9 cellular contexts compared by ENCODE assay signal in genomic region chr3:36891651-36892268, GRCh38. TPM values are rescaled to one million over a fixed set of nuclear protein-coding genes. Genes with fewer than 3 reads are reported as not detected.
DNase-seq lines count a peak whose midpoint lies in the region; ATAC-seq and TF ChIP-seq lines count a peak whose summit lies in the region.
"Had no signal": no experiment of that assay in that cellular context is flagged by ENCODE, and none has a peak within 500 bp of the region (broad histone marks: within the 10 kb centered on the region; RNA-seq: fewer than 3 reads in every experiment).

No MANE protein-coding gene starts in this region.

- H3K27ac Mint-ChIP-seq in endodermal cell: no peak overlapping the region

- peaks cover 18% of the 10 kb centered on the region for H3K79me2 ChIP-seq in DOHH2 (ENCODE audit: control insufficient read depth, low read length)

- DNase-seq in endodermal cell (peak; percentile 69), GM13977 (ENCODE audit: low spot score) (no peak), NCI-H510A treated with DMSO at 0.1 percent for 48 hours (lab: John Stamatoyannopoulos, UW) (no peak), DMS114 treated with DMSO at 0.1 percent for 48 hours (lab: John Stamatoyannopoulos, UW; ENCODE audit: unreplicated experiment) (no peak)
- DNase-seq in stimulated activated CD8-positive, alpha-beta memory T cell treated with anti-CD3 and anti-CD28 coated beads, Interleukin-4, amount 100 ng/mL, for 48 hours: no peak
- DNase-seq: islet precursor cell had no signal

- in situ Hi-C loops in GM13977 (cut with MboI; ENCODE audit: low pct_unique_long_range_greater_than_20kb, low sequenced_read_pairs, unreplicated experiment): no loop called here

- H3K9ac ChIP-seq in endodermal cell (ENCODE audit: extremely low read depth, low read length, poor library complexity, severe bottlenecking): no peak overlapping the region

- H3K27me3 ChIP-seq in DOHH2 (ENCODE audit: control insufficient read depth, low read length) (no peaks in the 10 kb centered on the region), endodermal cell (ENCODE audit: control insufficient read depth, insufficient read depth, low read length, poor library complexity, severe bottlenecking) (no peaks in the 10 kb centered on the region)

- H3K4me2 ChIP-seq in DOHH2 (ENCODE audit: low read length): peak overlapping the region; percentile 69

- H3K36me3 Mint-ChIP-seq in endodermal cell (ENCODE audit: low read depth): no peaks in the 10 kb centered on the region

- 67 to 79% methylated on average over 4 to 6 of the region's 6 CpGs for WGBS in endodermal cell (ENCODE audit: insufficient coverage in 1 of 2, insufficient read length in 1 of 2), 2 experiments

- H3K9me2 ChIP-seq in DOHH2 (replicated peaks; ENCODE audit: control insufficient read depth, low read length): no peaks in the 10 kb centered on the region

- H3K9me3 ChIP-seq in DOHH2 (ENCODE audit: control insufficient read depth, insufficient read depth, low read length) (no peaks in the 10 kb centered on the region), endodermal cell (ENCODE audit: control insufficient read depth, low read length) (no peaks in the 10 kb centered on the region)

- no peaks in the 10 kb centered on the region for H3K27me3 Mint-ChIP-seq in endodermal cell (ENCODE audit: insufficient read depth)

- H4K20me1 ChIP-seq in DOHH2 (ENCODE audit: control insufficient read depth, insufficient read depth, low read depth, low read length): no peaks in the 10 kb centered on the region

- no peak for TF ChIP-seq CTCF in DOHH2 (IDR thresholded peaks at IDR 0.05; ENCODE audit: low read depth, low read length, poor library complexity, severe bottlenecking)
- TF ChIP-seq CTCF in endodermal cell (conservative IDR thresholded peaks at IDR 0.05): no peak
- TF ChIP-seq CTCF in GM13977 (IDR thresholded peaks at IDR 0.05; ENCODE audit: extremely low read depth, insufficient read depth, missing control alignments): no peak

- H3K4me1 ChIP-seq in DOHH2 (ENCODE audit: control insufficient read depth, low read length) (peaks cover 69% of the 10 kb centered on the region), endodermal cell (ENCODE audit: control insufficient read depth, insufficient read depth, low read length) (no peaks in the 10 kb centered on the region)

- peaks cover 30% of the 10 kb centered on the region for H3F3A ChIP-seq in DOHH2 (ENCODE audit: control insufficient read depth, insufficient read depth)

- ATAC-seq in GM19452 (IDR thresholded peaks at IDR 0.05; ENCODE audit: unreplicated experiment) (peak; percentile 80), HG03175 (IDR thresholded peaks at IDR 0.05; ENCODE audit: unreplicated experiment) (peak; percentile 82)

- peak overlapping the region; percentile 62 for H3K4me3 ChIP-seq in DOHH2 (ENCODE audit: low read length)
- no peak overlapping the region for H3K4me3 ChIP-seq in endodermal cell (ENCODE audit: low read length)

- peaks cover 15% of the 10 kb centered on the region for H3K4me1 Mint-ChIP-seq in endodermal cell

- no peak overlapping the region for H3K4me3 Mint-ChIP-seq in endodermal cell

- peak overlapping the region; percentile 94 for H3K27ac ChIP-seq in DOHH2 (ENCODE audit: low read depth, low read length)
- no peak overlapping the region for H3K27ac ChIP-seq in endodermal cell (ENCODE audit: low read depth, low read length)

- no peaks in the 10 kb centered on the region for H3K9me3 Mint-ChIP-seq in endodermal cell

- H3K36me3 ChIP-seq in DOHH2 (ENCODE audit: control insufficient read depth, low read length) (peaks cover 91% of the 10 kb centered on the region), endodermal cell (ENCODE audit: control insufficient read depth, insufficient read depth, low read length) (no peaks in the 10 kb centered on the region)

RNA-seq across cellular contexts. Expression of gene TRANK1, which starts 53.1 kb away (rescaled TPM):
- total RNA-seq in endodermal cell: 10 to 100 TPM in 1 of 2 donors, 1 to 10 TPM in 1; 9.0 to 20.1 TPM
- 4.8 TPM for polyA plus RNA-seq in endodermal cell (2013, experiment 1 of 2)
- 4.1 TPM for polyA plus RNA-seq in endodermal cell (2013, experiment 2 of 2)
